33 cellular contexts compared by ENCODE assay signal in genomic region chr2:27245116-27245515, GRCh38. TPM values are rescaled to one million over a fixed set of nuclear protein-coding genes. Genes with fewer than 3 reads are reported as not detected.
"Had no signal": no experiment of that assay in that cellular context is flagged by ENCODE, and none has a peak within 500 bp of the region (broad histone marks: within the 10 kb centered on the region; RNA-seq: fewer than 3 reads in every experiment).

No MANE protein-coding gene starts in this region.

- H3K9ac ChIP-seq: neural progenitor cell had no signal

- DNase-seq: activated CD4-positive, alpha-beta memory T cell treated with anti-CD3 and anti-CD28 coated beads, Interleukin-2, amount 10 ng/mL, durations not matched to agents 7 days and 5 days; activated CD4-positive, alpha-beta T cell treated with anti-CD3 and anti-CD28 coated beads for 1 hour; activated CD4-positive, alpha-beta T cell treated with anti-CD3 and anti-CD28 coated beads, Interleukin-2, amount 10 ng/mL, durations not matched to agents 7 days and 5 days; activated CD8-positive, alpha-beta memory T cell treated with anti-CD3 and anti-CD28 coated beads, Interleukin-2, amount 50 U/mL, for 48 hours; activated gamma-delta T cell; activated naive CD4-positive, alpha-beta T cell treated with anti-CD3 and anti-CD28 coated beads, Interleukin-2, amount 10 ng/mL, durations not matched to agents 7 days and 5 days; activated naive CD8-positive, alpha-beta T cell treated with anti-CD3 and anti-CD28 coated beads, Interleukin-2, amount 10 ng/mL, durations not matched to agents 7 days and 5 days; activated T-cell treated with anti-CD3 and anti-CD28 coated beads, Interleukin-2, amount 50 U/mL, for 24 hours; brain microvascular endothelial cell; caudate nucleus; cortex of kidney; effector memory CD8-positive, alpha-beta T cell; hippocampal formation; lower lobe of right lung; mesenchymal stem cell; right lobe of liver; stimulated activated CD4-positive, alpha-beta T cell treated with anti-CD3 and anti-CD28 coated beads, Interleukin-4, amount 100 ng/mL, for 1 hour; T-helper 17 cell; T1000; WERI-Rb-1 had no signal

- H3K27me3 ChIP-seq: brain microvascular endothelial cell, right lobe of liver, vagina had no signal

- H3K27ac ChIP-seq: brain microvascular endothelial cell, gastroesophageal sphincter, lower lobe of right lung, neural progenitor cell, right lobe of liver, thoracic aorta, vagina, WERI-Rb-1 had no signal

- H3K9me3 ChIP-seq: gastroesophageal sphincter, lower lobe of right lung, right lobe of liver, thoracic aorta, vagina had no signal

- H3K4me2 ChIP-seq: neural progenitor cell had no signal

- H3K36me3 ChIP-seq: neural progenitor cell had no signal

- H2AFZ ChIP-seq: neural progenitor cell had no signal

- H3K4me1 ChIP-seq: gastroesophageal sphincter, lower lobe of right lung, neural progenitor cell, right lobe of liver, vagina had no signal

- ATAC-seq: effector memory CD8-positive, alpha-beta T cell; gastroesophageal sphincter; lower lobe of right lung; naive thymus-derived CD8-positive, alpha-beta T cell; right lobe of liver; stimulated activated effector memory CD8-positive, alpha-beta T cell treated with anti-CD3 and anti-CD28 coated beads, Interleukin-12 subunit alpha, Interleukin-12 subunit beta, amount 100 ng/mL, for 72 hours; T-helper 17 cell had no signal

- FAIRE-seq: astrocyte, keratinocyte had no signal

- H3K4me3 ChIP-seq: gastroesophageal sphincter, lower lobe of right lung, neural progenitor cell, right lobe of liver, thoracic aorta, vagina had no signal

RNA-seq across cellular contexts. Expression of gene SLC30A3, which starts 17.7 kb away (rescaled TPM):
- total RNA-seq: fibroblast of villous mesenchyme; gastroesophageal sphincter; naive thymus-derived CD8-positive, alpha-beta T cell; omental fat pad; right lobe of liver; subcutaneous adipose tissue had no signal
- polyA plus RNA-seq: keratinocyte had no signal

RNA-seq across cellular contexts. Expression of gene DNAJC5G, which starts 30.1 kb away (rescaled TPM):
- total RNA-seq: activated CD4-positive, alpha-beta memory T cell treated with anti-CD3 and anti-CD28 coated beads, Interleukin-2, amount 10 ng/mL, durations not matched to agents 7 days and 5 days; activated CD4-positive, alpha-beta T cell treated with anti-CD3 and anti-CD28 coated beads, Interleukin-2, amount 10 ng/mL, durations not matched to agents 7 days and 5 days; activated naive CD8-positive, alpha-beta T cell treated with anti-CD3 and anti-CD28 coated beads, Interleukin-2, amount 10 ng/mL, durations not matched to agents 7 days and 5 days; astrocyte; chondrocyte; fibroblast of lung; fibroblast of villous mesenchyme; gastroesophageal sphincter; lower lobe of right lung; naive thymus-derived CD8-positive, alpha-beta T cell; right lobe of liver; T-helper 17 cell had no signal
- polyA plus RNA-seq: fibroblast of lung; keratinocyte; naive thymus-derived CD8-positive, alpha-beta T cell had no signal
